Comparison of ENCODE assay signal across 1 cellular context in genomic region chr16:85611455-85612190, GRCh38.
TF ChIP-seq lines count a peak whose summit lies in the region.

No MANE protein-coding gene starts in this region.

TF ChIP-seq in K562, 482 proteins besides CTCF, POLR2A, EP300 and RAD21 (continued from another document and continues in another):
- no peak for TF ChIP-seq HLTF (IDR thresholded peaks at IDR 0.05)
- peak; percentile 40; the same call in 1 of the 2 replicates for TF ChIP-seq ZNF263 (CRISPR knock-in tag; IDR thresholded peaks at IDR 0.05; ENCODE audit: borderline replicate concordance)
- TF ChIP-seq ID3 (CRISPR knock-in tag; IDR thresholded peaks at IDR 0.05), result no peak
- no peak; the same call in 1 of the 2 replicates for TF ChIP-seq ID3 (tag; IDR thresholded peaks at IDR 0.05)
- peak in 1 of 2 experiments; percentile 57; a peak in 2 of 4 replicates for TF ChIP-seq MNT (conservative IDR thresholded peaks at IDR 0.05)
- TF ChIP-seq GABPA (tag; conservative IDR thresholded peaks at IDR 0.05; ENCODE audit: low read depth), result peak; percentile 37; the same call in 1 of the 2 replicates
- TF ChIP-seq HDAC8 (tag; IDR thresholded peaks at IDR 0.05), result peak; percentile 24; the same call in 1 of the 2 replicates
- no peak for TF ChIP-seq GABPB1 (CRISPR knock-in tag; IDR thresholded peaks at IDR 0.05)
- TF ChIP-seq SRSF7 (optimal IDR thresholded peaks at IDR 0.05; ENCODE audit: low read depth, low read length), result no peak
- TF ChIP-seq GTF2B (IDR thresholded peaks at IDR 0.05; ENCODE audit: extremely low read depth, insufficient read length), result no peak
- TF ChIP-seq CBX8 (IDR thresholded peaks at IDR 0.05; ENCODE audit: borderline replicate concordance, extremely low read depth, low read depth, low read length, poor library complexity, severe bottlenecking), result no peak
- TF ChIP-seq KLF1 (tag; IDR thresholded peaks at IDR 0.05), result no peak
- no peak for TF ChIP-seq SMAD2 (IDR thresholded peaks at IDR 0.05; ENCODE audit: low read depth, low read length)
- TF ChIP-seq SMAD4 (CRISPR knock-in tag; conservative IDR thresholded peaks at IDR 0.05), result peak; percentile 44; the same call in 1 of the 2 replicates
- no peak for TF ChIP-seq RFX5 (IDR thresholded peaks at IDR 0.05; ENCODE audit: low read depth, low read length)
- peak; percentile 37 for TF ChIP-seq POLR2AphosphoS5 (IDR thresholded peaks at IDR 0.05; ENCODE audit: control insufficient read depth, insufficient read depth, low read depth, low read length)
- TF ChIP-seq ZNF584 (CRISPR knock-in tag; IDR thresholded peaks at IDR 0.05; ENCODE audit: low read depth), result 0 out of 2 replicates have a peak, but pooled peaks have one; percentile 23
- no peak for TF ChIP-seq FOXP4 (CRISPR knock-in tag; IDR thresholded peaks at IDR 0.05; ENCODE audit: borderline replicate concordance)
- no peak for TF ChIP-seq TRIM25 (IDR thresholded peaks at IDR 0.05; ENCODE audit: borderline replicate concordance)
- TF ChIP-seq ZNF778 (CRISPR knock-in tag; IDR thresholded peaks at IDR 0.05), result no peak
- no peak for TF ChIP-seq FOXJ3 (CRISPR knock-in tag; IDR thresholded peaks at IDR 0.05)
- no peak for TF ChIP-seq ARNT (IDR thresholded peaks at IDR 0.05)
- TF ChIP-seq ZNF445 (CRISPR knock-in tag; IDR thresholded peaks at IDR 0.05; ENCODE audit: low read depth), result no peak
- no peak for TF ChIP-seq DLX4 (CRISPR knock-in tag; IDR thresholded peaks at IDR 0.05)
- TF ChIP-seq ZNF444 (CRISPR knock-in tag; IDR thresholded peaks at IDR 0.05), result no peak
- TF ChIP-seq NR3C1 (CRISPR knock-in tag; IDR thresholded peaks at IDR 0.05), result 0 out of 2 replicates have a peak, but pooled peaks have one; percentile 68
- no peak for TF ChIP-seq SPI1 (IDR thresholded peaks at IDR 0.05; ENCODE audit: borderline replicate concordance, low read depth, low read length)
- no peak for TF ChIP-seq RAD51 (IDR thresholded peaks at IDR 0.05; ENCODE audit: borderline replicate concordance, low read depth)
- no peak for TF ChIP-seq FOXM1 (IDR thresholded peaks at IDR 0.05; ENCODE audit: low read depth)
- no peak for TF ChIP-seq FOXM1 (CRISPR knock-in tag; IDR thresholded peaks at IDR 0.05; ENCODE audit: low read depth)
- TF ChIP-seq PTTG1 (tag; IDR thresholded peaks at IDR 0.05; ENCODE audit: low read depth), result no peak
- TF ChIP-seq PHF21A (IDR thresholded peaks at IDR 0.05; ENCODE audit: borderline replicate concordance, low read depth), result no peak
- TF ChIP-seq BMI1 (IDR thresholded peaks at IDR 0.05; ENCODE audit: low read length), result no peak
- TF ChIP-seq TCFL5 (CRISPR knock-in tag; conservative IDR thresholded peaks at IDR 0.05), result no peak
- no peak for TF ChIP-seq HNRNPK (IDR thresholded peaks at IDR 0.05; ENCODE audit: low read depth, low read length, poor library complexity, severe bottlenecking)
- no peak for TF ChIP-seq NR2F6 (CRISPR knock-in tag; IDR thresholded peaks at IDR 0.05)
- TF ChIP-seq ZNF518B (CRISPR knock-in tag; IDR thresholded peaks at IDR 0.05), result no peak
- no peak for TF ChIP-seq ETV5 (CRISPR knock-in tag; IDR thresholded peaks at IDR 0.05; ENCODE audit: low read depth)
- TF ChIP-seq MIER1 (IDR thresholded peaks at IDR 0.05; ENCODE audit: low read depth), result no peak
- peak; percentile 44 for TF ChIP-seq CEBPG (CRISPR knock-in tag; IDR thresholded peaks at IDR 0.05)
- no peak for TF ChIP-seq CEBPG (tag; conservative IDR thresholded peaks at IDR 0.05 in 1 of 2, IDR thresholded peaks at IDR 0.05 in 1 of 2)
- no peak for TF ChIP-seq NR2C2 (CRISPR knock-in tag; IDR thresholded peaks at IDR 0.05)
- TF ChIP-seq NR2C2 (tag; IDR thresholded peaks at IDR 0.05), result peak; percentile 85
- peak; percentile 86 for TF ChIP-seq RBFOX2 (IDR thresholded peaks at IDR 0.05; ENCODE audit: low read depth, low read length)
- TF ChIP-seq GATAD2B (IDR thresholded peaks at IDR 0.05; ENCODE audit: borderline replicate concordance), result no peak
- no peak for TF ChIP-seq CC2D1A (IDR thresholded peaks at IDR 0.05)
- no peak for TF ChIP-seq ZNF507 (tag; conservative IDR thresholded peaks at IDR 0.05)
- 0 out of 4 replicates have a peak, but pooled peaks of 1 of the 2 experiments have one; percentile 13 for TF ChIP-seq KDM4B (IDR thresholded peaks at IDR 0.05; ENCODE audit: borderline replicate concordance in 2 of 2, low read depth in 1 of 2)
- no peak for TF ChIP-seq CEBPZ (IDR thresholded peaks at IDR 0.05; ENCODE audit: borderline replicate concordance, low read depth, low read length)
- no peak for TF ChIP-seq SETDB1 (IDR thresholded peaks at IDR 0.05; ENCODE audit: low read length)
- TF ChIP-seq ZBTB12 (CRISPR knock-in tag; IDR thresholded peaks at IDR 0.05), result no peak
- TF ChIP-seq POLR2G (IDR thresholded peaks at IDR 0.05; ENCODE audit: low read depth, low read length), result peak; percentile 85
- TF ChIP-seq ZNF24 (IDR thresholded peaks at IDR 0.05), result no peak
- TF ChIP-seq MXD1 (CRISPR knock-in tag; IDR thresholded peaks at IDR 0.05; ENCODE audit: borderline replicate concordance, poor library complexity, severe bottlenecking), result no peak
- TF ChIP-seq SREBF2 (CRISPR knock-in tag; IDR thresholded peaks at IDR 0.05), result no peak
- TF ChIP-seq E2F3 (CRISPR knock-in tag; IDR thresholded peaks at IDR 0.05), result peak; percentile 11; the same call in 1 of the 2 replicates
- 0 out of 2 replicates have a peak, but pooled peaks have one; percentile 1 for TF ChIP-seq SUPT5H (IDR thresholded peaks at IDR 0.05)
